ENCODE assay signal across 22 cellular contexts in the genomic region with DNA sequence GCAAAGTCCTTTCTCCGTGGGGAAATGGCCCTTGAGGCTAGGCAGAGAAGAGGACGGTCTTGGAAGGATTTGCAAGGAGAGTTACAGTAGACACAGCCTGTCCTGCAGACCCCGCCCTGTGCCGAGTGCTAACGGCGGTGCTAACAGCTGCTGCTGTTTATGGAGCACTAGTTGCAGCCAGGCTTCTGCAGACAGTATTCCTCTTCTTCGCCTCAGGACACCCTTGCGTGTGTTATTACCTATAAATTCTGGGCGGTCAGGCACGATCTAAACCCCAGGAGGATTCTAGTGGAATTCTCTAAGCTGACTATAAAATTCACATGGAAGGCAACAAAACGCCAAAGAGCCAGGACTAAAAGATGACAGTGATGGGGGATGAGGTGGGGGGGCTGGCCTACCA.
A peak's percentile ranks its signal among the peaks of the same experiment; 100 is the strongest.
DNase-seq lines count a peak whose midpoint lies in the region; ATAC-seq and TF ChIP-seq lines count a peak whose summit lies in the region.
"Had no signal": no experiment of that assay in that cellular context is flagged by ENCODE, and none has a peak within 500 bp of the region (broad histone marks: within the 10 kb centered on the region; RNA-seq: fewer than 3 reads in every experiment).

No MANE protein-coding gene starts in this region.

- no peaks in the 10 kb centered on the region for H3K36me3 Mint-ChIP-seq in WTC11
- H3K36me3 Mint-ChIP-seq in activated CD4-positive, alpha-beta memory T cell treated with anti-CD3 and anti-CD28 coated beads for 36 hours, result no peaks in the 10 kb centered on the region
- H3K36me3 Mint-ChIP-seq: activated naive CD4-positive, alpha-beta T cell treated with anti-CD3 and anti-CD28 coated beads, Interleukin-2, amount 50 U/mL, for 24 hours; CD4-positive, CD25-positive, alpha-beta regulatory T cell had no signal

- H3K4me3 ChIP-seq in AG10803 (ENCODE audit: low read length), result no peak overlapping the region
- H3K4me3 ChIP-seq in left lung, result no peak overlapping the region
- H3K4me3 ChIP-seq in prostate gland, result no peak overlapping the region
- H3K4me3 ChIP-seq in H7 (ENCODE audit: insufficient read depth, low read depth, low read length), result no peak overlapping the region
- H3K4me3 ChIP-seq: A549, SK-N-MC, vagina had no signal

- TF ChIP-seq CTCF in AG10803 (conservative IDR thresholded peaks at IDR 0.05; ENCODE audit: low read length) (no peak), WTC11 (IDR thresholded peaks at IDR 0.05) (no peak), left lung (IDR thresholded peaks at IDR 0.05) (no peak), prostate gland (IDR thresholded peaks at IDR 0.05) (no peak)

- H3K27ac ChIP-seq in left lung (no peak overlapping the region), prostate gland (no peak overlapping the region)
- H3K27ac ChIP-seq: KMS-11, SK-N-MC, vagina had no signal

- no peak for ATAC-seq in WTC11
- ATAC-seq in left lung, result peak; percentile 20
- ATAC-seq: A549 had no signal

- H3K4me1 Mint-ChIP-seq in WTC11, result peaks cover 61% of the 10 kb centered on the region
- no peaks in the 10 kb centered on the region for H3K4me1 Mint-ChIP-seq in activated CD4-positive, alpha-beta memory T cell treated with anti-CD3 and anti-CD28 coated beads for 36 hours (ENCODE audit: low read depth)
- H3K4me1 Mint-ChIP-seq: activated naive CD4-positive, alpha-beta T cell treated with anti-CD3 and anti-CD28 coated beads, Interleukin-2, amount 50 U/mL, for 24 hours; CD4-positive, CD25-positive, alpha-beta regulatory T cell had no signal

- no peak for TF ChIP-seq POLR2A in prostate gland (IDR thresholded peaks at IDR 0.05)

- POLR2A ChIA-PET in WTC11 (lab: Charles Lee), result no interaction called here
- POLR2A ChIA-PET in activated CD4-positive, alpha-beta memory T cell treated with anti-CD3 and anti-CD28 coated beads for 36 hours (lab: Charles Lee), result no interaction called here

- H3K27me3 Mint-ChIP-seq in WTC11 (ENCODE audit: low read depth), result 0 out of 2 replicates have a peak, but pooled peaks cover 2% of the 10 kb centered on the region
- H3K27me3 Mint-ChIP-seq in activated CD4-positive, alpha-beta memory T cell treated with anti-CD3 and anti-CD28 coated beads for 36 hours, result peaks cover 8% of the 10 kb centered on the region

- peak; percentile 81 for DNase-seq in AG10803 (ENCODE audit: low read depth)
- peak; percentile 46 for DNase-seq in NCI-H1694 (lab: John Stamatoyannopoulos, UW)
- no peak for DNase-seq in WTC11 (ENCODE audit: low spot score)
- DNase-seq in left lung, result peak in 1 of 2 donors; percentile 53
- DNase-seq in NCI-H2196 (lab: John Stamatoyannopoulos, UW; ENCODE audit: unreplicated experiment), result no peak
- DNase-seq in prostate gland (ENCODE audit: low spot score), result no peak
- no peak for DNase-seq in H7
- DNase-seq in activated CD4-positive, alpha-beta memory T cell treated with anti-CD3 and anti-CD28 coated beads for 36 hours, result no peak
- DNase-seq: activated CD4-positive, alpha-beta T cell treated with anti-CD3 and anti-CD28 coated beads for 1 hour; CD4-positive, CD25-positive, alpha-beta regulatory T cell; DMS53; mesendoderm; NCI-H2029 treated with DMSO at 0.1 percent for 48 hours; NCI-H748 treated with DMSO at 0.1 percent for 48 hours; nephron progenitor cell; OCI-M1 had no signal

- no peak overlapping the region for H3K4me3 Mint-ChIP-seq in WTC11
- H3K4me3 Mint-ChIP-seq in activated CD4-positive, alpha-beta memory T cell treated with anti-CD3 and anti-CD28 coated beads for 36 hours, result no peak overlapping the region
- H3K4me3 Mint-ChIP-seq: activated naive CD4-positive, alpha-beta T cell treated with anti-CD3 and anti-CD28 coated beads, Interleukin-2, amount 50 U/mL, for 24 hours; CD4-positive, CD25-positive, alpha-beta regulatory T cell; nephron progenitor cell had no signal

- H3K4me1 ChIP-seq in left lung (no peaks in the 10 kb centered on the region), prostate gland (replicated peaks) (no peaks in the 10 kb centered on the region)

- H3K27me3 ChIP-seq in left lung (peaks cover 0 to 28% of the 10 kb centered on the region in 2 donors), prostate gland (replicated peaks; ENCODE audit: insufficient read depth) (no peaks in the 10 kb centered on the region), H7 (ENCODE audit: control insufficient read depth, insufficient read depth, low read length) (no peaks in the 10 kb centered on the region)
- H3K27me3 ChIP-seq: vagina had no signal

- CTCF ChIA-PET in WTC11 (lab: Charles Lee), result interaction anchor here (0.7 to 1.4 kb wide), 2 partner anchors 10 kb away, joined by 4 read pairs; no protein-coding TSS in a partner anchor
- CTCF ChIA-PET in activated CD4-positive, alpha-beta memory T cell treated with anti-CD3 and anti-CD28 coated beads for 36 hours (lab: Charles Lee), result no interaction called here

- WGBS in prostate gland, result 55% methylated on average over 11 of the region's 11 CpGs

- peak overlapping the region; percentile 78 for H3K27ac Mint-ChIP-seq in WTC11
- no peak overlapping the region for H3K27ac Mint-ChIP-seq in activated CD4-positive, alpha-beta memory T cell treated with anti-CD3 and anti-CD28 coated beads for 36 hours
- H3K27ac Mint-ChIP-seq: activated naive CD4-positive, alpha-beta T cell treated with anti-CD3 and anti-CD28 coated beads, Interleukin-2, amount 50 U/mL, for 24 hours; CD4-positive, CD25-positive, alpha-beta regulatory T cell; nephron progenitor cell; progenitor cell of endocrine pancreas had no signal

- H3K9me3 ChIP-seq in left lung (no peaks in the 10 kb centered on the region), prostate gland (no peaks in the 10 kb centered on the region)
- H3K9me3 ChIP-seq: A549, vagina had no signal

- intact Hi-C loops in left lung (cut with DNase I) (no loop called here), prostate gland (cut with DNase I) (no loop called here)
- intact Hi-C loops in activated CD4-positive, alpha-beta memory T cell treated with anti-CD3 and anti-CD28 coated beads for 36 hours (cut with micrococcal nuclease), result no loop called here

- no peaks in the 10 kb centered on the region for H3K9me3 Mint-ChIP-seq in WTC11
- H3K9me3 Mint-ChIP-seq in activated CD4-positive, alpha-beta memory T cell treated with anti-CD3 and anti-CD28 coated beads for 36 hours, result no peaks in the 10 kb centered on the region
- H3K9me3 Mint-ChIP-seq: activated naive CD4-positive, alpha-beta T cell treated with anti-CD3 and anti-CD28 coated beads, Interleukin-2, amount 50 U/mL, for 24 hours; nephron progenitor cell had no signal

- no peaks in the 10 kb centered on the region for H3K36me3 ChIP-seq in left lung
- H3K36me3 ChIP-seq in prostate gland, result no peaks in the 10 kb centered on the region
- no peaks in the 10 kb centered on the region for H3K36me3 ChIP-seq in H7 (replicated peaks; ENCODE audit: control insufficient read depth, insufficient read depth, low read length)
- H3K36me3 ChIP-seq: vagina had no signal

TF ChIP-seq in WTC11, 78 proteins besides CTCF, POLR2A, EP300 and RAD21 (continues in another document):
- no peak for TF ChIP-seq ZNF317 (CRISPR knock-in tag; IDR thresholded peaks at IDR 0.05; ENCODE audit: borderline replicate concordance, low read depth)
- TF ChIP-seq STAT6 (CRISPR knock-in tag; conservative IDR thresholded peaks at IDR 0.05; ENCODE audit: low read depth), result no peak
- TF ChIP-seq, protein P1, sequence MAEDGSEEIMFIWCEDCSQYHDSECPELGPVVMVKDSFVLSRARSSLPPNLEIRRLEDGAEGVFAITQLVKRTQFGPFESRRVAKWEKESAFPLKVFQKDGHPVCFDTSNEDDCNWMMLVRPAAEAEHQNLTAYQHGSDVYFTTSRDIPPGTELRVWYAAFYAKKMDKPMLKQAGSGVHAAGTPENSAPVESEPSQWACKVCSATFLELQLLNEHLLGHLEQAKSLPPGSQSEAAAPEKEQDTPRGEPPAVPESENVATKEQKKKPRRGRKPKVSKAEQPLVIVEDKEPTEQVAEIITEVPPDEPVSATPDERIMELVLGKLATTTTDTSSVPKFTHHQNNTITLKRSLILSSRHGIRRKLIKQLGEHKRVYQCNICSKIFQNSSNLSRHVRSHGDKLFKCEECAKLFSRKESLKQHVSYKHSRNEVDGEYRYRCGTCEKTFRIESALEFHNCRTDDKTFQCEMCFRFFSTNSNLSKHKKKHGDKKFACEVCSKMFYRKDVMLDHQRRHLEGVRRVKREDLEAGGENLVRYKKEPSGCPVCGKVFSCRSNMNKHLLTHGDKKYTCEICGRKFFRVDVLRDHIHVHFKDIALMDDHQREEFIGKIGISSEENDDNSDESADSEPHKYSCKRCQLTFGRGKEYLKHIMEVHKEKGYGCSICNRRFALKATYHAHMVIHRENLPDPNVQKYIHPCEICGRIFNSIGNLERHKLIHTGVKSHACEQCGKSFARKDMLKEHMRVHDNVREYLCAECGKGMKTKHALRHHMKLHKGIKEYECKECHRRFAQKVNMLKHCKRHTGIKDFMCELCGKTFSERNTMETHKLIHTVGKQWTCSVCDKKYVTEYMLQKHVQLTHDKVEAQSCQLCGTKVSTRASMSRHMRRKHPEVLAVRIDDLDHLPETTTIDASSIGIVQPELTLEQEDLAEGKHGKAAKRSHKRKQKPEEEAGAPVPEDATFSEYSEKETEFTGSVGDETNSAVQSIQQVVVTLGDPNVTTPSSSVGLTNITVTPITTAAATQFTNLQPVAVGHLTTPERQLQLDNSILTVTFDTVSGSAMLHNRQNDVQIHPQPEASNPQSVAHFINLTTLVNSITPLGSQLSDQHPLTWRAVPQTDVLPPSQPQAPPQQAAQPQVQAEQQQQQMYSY (CRISPR knock-in tag; IDR thresholded peaks at IDR 0.05), result no peak
- TF ChIP-seq ZMAT4 (CRISPR knock-in tag; IDR thresholded peaks at IDR 0.05), result no peak

Comparison
In these comparisons a context has a peak if more than half of its experiments do, and no peak if none do; other contexts are left out.
1. DNase-seq: peak in AG10803 (single experiment) and NCI-H1694 (single experiment); none in WTC11 (single experiment), NCI-H2196 (single experiment), prostate gland (single experiment), H7 (single experiment) and activated CD4-positive, alpha-beta memory T cell treated with anti-CD3 and anti-CD28 coated beads for 36 hours (single experiment).